8 cellular contexts compared by ENCODE assay signal in genomic region chr6:116278853-116279231, GRCh38. TPM values are rescaled to one million over a fixed set of nuclear protein-coding genes. Genes with fewer than 3 reads are reported as not detected.
DNase-seq lines count a peak whose midpoint lies in the region; ATAC-seq, FAIRE-seq and TF ChIP-seq lines count a peak whose summit lies in the region.

No MANE protein-coding gene starts in this region.

- no peaks in the 10 kb centered on the region for H3K9me2 ChIP-seq in Karpas-422 (replicated peaks; ENCODE audit: insufficient read depth, low read length)

- H3K27ac ChIP-seq in Karpas-422 (ENCODE audit: low read length) (peak overlapping the region; percentile 80), K562 (ENCODE audit: extremely low read depth, low read depth, low read length) (peak overlapping the region; percentile 95)

- H3K9ac ChIP-seq in Karpas-422 (ENCODE audit: low read length) (peak overlapping the region; percentile 83), K562 (ENCODE audit: insufficient read depth in 1 of 2, low read depth in 2 of 2, low read length in 2 of 2) (peak overlapping the region; percentile 95 to 98)

- H3K36me3 ChIP-seq in Karpas-422 (ENCODE audit: insufficient read depth, low read length) (peaks cover 26% of the 10 kb centered on the region; the same call in 1 of the 2 replicates), K562 (ENCODE audit: control insufficient read depth, insufficient read depth, low read length) (peaks cover 28% of the 10 kb centered on the region; the same call in 2 of the 3 replicates)

- H3K4me1 ChIP-seq in Karpas-422 (ENCODE audit: low read length) (peaks cover 75% of the 10 kb centered on the region), K562 (replicated peaks in 1 of 2; ENCODE audit: control insufficient read depth in 2 of 2, insufficient read depth in 2 of 2, low read length in 2 of 2) (peaks cover 9 to 20% of the 10 kb centered on the region in 2 experiments; a peak in 3 of 5 replicates)

- TSS peak; percentile 55 for BruUV-seq in K562 (replicated peaks; lab: Mats Ljungman, UMichigan)

- TF ChIP-seq CTCF in K562 (IDR thresholded peaks at IDR 0.05 in 2 of 3, conservative IDR thresholded peaks at IDR 0.05 in 1 of 3; ENCODE audit: insufficient read depth in 2 of 3, low read depth in 1 of 3, low read length in 3 of 3) (no peak), D721Med (IDR thresholded peaks at IDR 0.05; ENCODE audit: insufficient read depth, missing control alignments) (no peak)

- TF ChIP-seq RAD21 in K562 (CRISPR knock-in tag; conservative IDR thresholded peaks at IDR 0.05 in 1 of 2, IDR thresholded peaks at IDR 0.05 in 1 of 2): no peak

- H3K4me3 ChIP-seq in Karpas-422 (ENCODE audit: low read length): peak overlapping the region; percentile 90
- H3K4me3 ChIP-seq in K562: peak overlapping the region; percentile 93

- TF ChIP-seq POLR2A in K562 (conservative IDR thresholded peaks at IDR 0.05): no peak

- DNase-seq in Karpas-422: peak; percentile 44
- DNase-seq in K562 (ENCODE audit: extremely low read depth in 1 of 4, low spot score in 3 of 4): peak in 1 of 4 experiments; percentile 55
- DNase-seq in left lobe of liver (ENCODE audit: low spot score): peak; percentile 66
- peak; percentile 20 for DNase-seq in stimulated activated naive CD4-positive, alpha-beta T cell treated with Interleukin-2 at 50 U/mL for 16 hours (lab: John Stamatoyannopoulos, UW)
- no peak for DNase-seq in D721Med (ENCODE audit: insufficient read length, low spot score)
- DNase-seq in HPDE6-E6E7 (ENCODE audit: extremely low spot score): no peak

- WGBS in K562 (ENCODE audit: insufficient coverage, low coverage, missing lambda C conversion rate): under 1% methylated on average over 11 of the region's 12 CpGs

- FAIRE-seq in K562 (lab: Jason Lieb, UNC): peak; percentile 32
- no peak for FAIRE-seq in D721Med (lab: Jason Lieb, UNC)

- no peaks in the 10 kb centered on the region for H3K27me3 ChIP-seq in Karpas-422 (ENCODE audit: low read length)
- no peaks in the 10 kb centered on the region for H3K27me3 ChIP-seq in K562 (ENCODE audit: control insufficient read depth in 2 of 2, insufficient read depth in 2 of 2, low read length in 2 of 2)

- H3K9me3 ChIP-seq in Karpas-422 (ENCODE audit: low read length): no peaks in the 10 kb centered on the region
- no peaks in the 10 kb centered on the region for H3K9me3 ChIP-seq in K562 (replicated peaks; ENCODE audit: control insufficient read depth, insufficient read depth, low read depth, low read length)

- no peak for TF ChIP-seq EP300 in K562 (IDR thresholded peaks at IDR 0.05; ENCODE audit: low read length)

- no peaks in the 10 kb centered on the region for H3K9me1 ChIP-seq in K562 (ENCODE audit: control insufficient read depth, insufficient read depth, low read length)

- no peak overlapping the region for H2AFZ ChIP-seq in Karpas-422 (ENCODE audit: low read length)
- H2AFZ ChIP-seq in K562 (ENCODE audit: low read depth, low read length): peak overlapping the region; percentile 97

- H3K4me2 ChIP-seq in Karpas-422 (ENCODE audit: low read depth, low read length, poor library complexity, severe bottlenecking) (peak overlapping the region; percentile 98), K562 (ENCODE audit: insufficient read depth, low read length) (peak overlapping the region; percentile 92)

- in situ Hi-C loops in K562 (cut with MboI): no loop called here

- intact Hi-C loops in K562 (cut with micrococcal nuclease): loop anchor here (2.0 to 5.0 kb wide), 2 partner anchors 162 to 292 kb away; partner anchors contain the start of gene RWDD1

- ATAC-seq in GM19035 (IDR thresholded peaks at IDR 0.05; ENCODE audit: unreplicated experiment) (peak; percentile 1), K562 (peak; percentile 31), left lobe of liver (peak; percentile 62), HG03432 (IDR thresholded peaks at IDR 0.05; ENCODE audit: unreplicated experiment) (no peak)

- CTCF ChIA-PET in K562 (lab: Yijun Ruan, JAX; ENCODE audit: low intra/inter-chr PET ratio): no interaction called here

- H3K79me2 ChIP-seq in Karpas-422 (ENCODE audit: low read length) (peaks cover 60% of the 10 kb centered on the region), K562 (ENCODE audit: control insufficient read depth, insufficient read depth, low read length) (peaks cover 69% of the 10 kb centered on the region)

- H4K20me1 ChIP-seq in Karpas-422 (ENCODE audit: insufficient read depth, low read depth, low read length) (peaks cover 39% of the 10 kb centered on the region), K562 (replicated peaks; ENCODE audit: control insufficient read depth, insufficient read depth, low read length) (peaks cover 18% of the 10 kb centered on the region; the same call in 1 of the 2 replicates)

- POLR2A ChIA-PET in K562 (lab: Yijun Ruan, JAX): interaction anchor here (0.7 to 3.0 kb wide), 5 partner anchors 9 to 169 kb away, joined by 3 to 27 read pairs (median 4); no protein-coding TSS in a partner anchor

TF ChIP-seq in K562, 482 proteins besides CTCF, POLR2A, EP300 and RAD21 (continues in another document):
- TF ChIP-seq NKRF (IDR thresholded peaks at IDR 0.05; ENCODE audit: borderline replicate concordance) (peak; percentile 57; the same call in 1 of the 2 replicates), SIN3A (IDR thresholded peaks at IDR 0.05; ENCODE audit: borderline replicate concordance in 2 of 2, control insufficient read depth in 1 of 2, low read depth in 2 of 2, low read length in 2 of 2) (peak in 1 of 2 experiments; percentile 7; a peak in 1 of 4 replicates), TGIF2 (CRISPR knock-in tag; IDR thresholded peaks at IDR 0.05) (no peak), HDGF (IDR thresholded peaks at IDR 0.05) (peak; percentile 81; the same call in 1 of the 2 replicates)

RNA-seq across cellular contexts. Expression of gene TSPYL1, which starts 0.9 kb away (rescaled TPM):
- total RNA-seq in Karpas-422 (2014; rRNA removed; shearing (Covaris generic); ENCODE audit: low replicate concordance): 38.8 and 46.0 TPM in 2 replicates
- 23.0 and 28.7 TPM in 2 replicates for total RNA-seq in K562 (2011; cell fraction: chromatin; rRNA removed; ENCODE audit: low replicate concordance)
- total RNA-seq in K562 (2011; cell fraction: nucleolus; rRNA removed): 18.7 and 19.7 TPM in 2 replicates
- 25.7 and 28.0 TPM in 2 replicates for total RNA-seq in K562 (2011; cell fraction: nucleoplasm; rRNA removed)
- total RNA-seq in K562 (2014; rRNA removed): 42.7 and 47.8 TPM in 2 replicates
- total RNA-seq in K562 (2014; rRNA removed; fragmentation: Illumina TruSeq; extraction: Trizol): 44.8 and 47.9 TPM in 2 replicates
- total RNA-seq in K562 (2015; rRNA removed; fragmentation: Illumina TruSeq; extraction: Trizol): 47.8 and 49.3 TPM in 2 replicates
- 52.9 and 56.8 TPM in 2 replicates for total RNA-seq in K562 (2021)
- polyA plus RNA-seq in K562 (2011; rRNA removed): 28.2 and 28.5 TPM in 2 replicates
- 19.4 and 29.6 TPM in 2 replicates for polyA plus RNA-seq in K562 (2011; cell fraction: cytosol; rRNA removed)
- polyA plus RNA-seq in K562 (2011; cell fraction: nucleus; rRNA removed): 12.0 and 15.8 TPM in 2 replicates
- polyA plus RNA-seq in K562 (2012): 30.5 and 39.5 TPM in 2 replicates
- polyA plus RNA-seq in K562 (2014; fragmentation: Illumina TruSeq; extraction: Trizol): 33.9 and 36.6 TPM in 2 replicates
- polyA plus RNA-seq in K562 (2014; fragmentation: Nextera tagmentation; extraction: Ambion mirVana): 10 to 100 TPM; 26.1 to 37.9 TPM
- polyA plus RNA-seq in K562 (2014; rRNA removed): 23.1 and 26.6 TPM in 2 replicates
- polyA minus RNA-seq in K562 (2011; rRNA and poly(A)+ RNA removed): 65.9 and 69.6 TPM in 2 replicates
- polyA minus RNA-seq in K562 (2011; cell fraction: cytosol; rRNA and poly(A)+ RNA removed): 26.6 and 31.6 TPM in 2 replicates
- 8.6 and 20.3 TPM in 2 replicates for polyA minus RNA-seq in K562 (2011; cell fraction: nucleus; rRNA and poly(A)+ RNA removed)
- 52.7 TPM for total RNA-seq in left lobe of liver

RNA-seq across cellular contexts. Expression of gene TSPYL4, which starts 25.0 kb away (rescaled TPM):
- 19.8 and 24.9 TPM in 2 replicates for total RNA-seq in Karpas-422 (2014; rRNA removed; shearing (Covaris generic); ENCODE audit: low replicate concordance)
- 17.3 and 19.2 TPM in 2 replicates for total RNA-seq in K562 (2011; cell fraction: chromatin; rRNA removed; ENCODE audit: low replicate concordance)
- 12.0 and 12.3 TPM in 2 replicates for total RNA-seq in K562 (2011; cell fraction: nucleolus; rRNA removed)
- total RNA-seq in K562 (2011; cell fraction: nucleoplasm; rRNA removed): 16.4 and 18.7 TPM in 2 replicates
- 9.1 and 9.3 TPM in 2 replicates for total RNA-seq in K562 (2014; rRNA removed)
- 5.3 and 6.4 TPM in 2 replicates for total RNA-seq in K562 (2014; rRNA removed; fragmentation: Illumina TruSeq; extraction: Trizol)
- total RNA-seq in K562 (2015; rRNA removed; fragmentation: Illumina TruSeq; extraction: Trizol): 6.3 and 6.5 TPM in 2 replicates
- 10.4 and 10.9 TPM in 2 replicates for total RNA-seq in K562 (2021)
- polyA plus RNA-seq in K562 (2011; rRNA removed): 18.0 and 18.7 TPM in 2 replicates
- polyA plus RNA-seq in K562 (2011; cell fraction: cytosol; rRNA removed): 13.8 and 21.9 TPM in 2 replicates
- 33.6 and 39.4 TPM in 2 replicates for polyA plus RNA-seq in K562 (2011; cell fraction: nucleus; rRNA removed)
- polyA plus RNA-seq in K562 (2012): 9.2 and 11.1 TPM in 2 replicates
- polyA plus RNA-seq in K562 (2014; fragmentation: Illumina TruSeq; extraction: Trizol): 12.1 and 13.5 TPM in 2 replicates
- polyA plus RNA-seq in K562 (2014; fragmentation: Nextera tagmentation; extraction: Ambion mirVana): under 1 TPM; 0.69 to 0.81 TPM
- polyA plus RNA-seq in K562 (2014; rRNA removed): 12.9 and 13.0 TPM in 2 replicates
- 14.5 and 16.2 TPM in 2 replicates for polyA minus RNA-seq in K562 (2011; rRNA and poly(A)+ RNA removed)
- 5.5 and 5.6 TPM in 2 replicates for polyA minus RNA-seq in K562 (2011; cell fraction: cytosol; rRNA and poly(A)+ RNA removed)
- polyA minus RNA-seq in K562 (2011; cell fraction: nucleus; rRNA and poly(A)+ RNA removed): 7.8 and 12.4 TPM in 2 replicates
- total RNA-seq in left lobe of liver: 5.2 TPM

Comparison
In these comparisons a context has a peak if more than half of its experiments do, and no peak if none do; other contexts are left out.
1. DNase-seq: peak in Karpas-422 (single experiment), left lobe of liver (single experiment) and stimulated activated naive CD4-positive, alpha-beta T cell treated with Interleukin-2 at 50 U/mL for 16 hours (single experiment); none in D721Med (single experiment) and HPDE6-E6E7 (single experiment).